ENCODE assay signal across 21 cellular contexts in genomic region chr10:125174360-125174759, GRCh38.
"Had no signal": no experiment of that assay in that cellular context is flagged by ENCODE, and none has a peak within 500 bp of the region (broad histone marks: within the 10 kb centered on the region; RNA-seq: fewer than 3 reads in every experiment).

No MANE protein-coding gene starts in this region.

- H3K36me3 Mint-ChIP-seq: immature natural killer cell, memory B cell, naive B cell had no signal

- H3K9me3 Mint-ChIP-seq: dendritic cell treated with granulocyte-macrophage colony-stimulating factor and Interleukin-4, amounts not matched to agents 40 ng/mL and 50 ng/mL, for 4 days; effector memory CD8-positive, alpha-beta T cell; nephron had no signal

- H3K36me3 ChIP-seq: esophagus squamous epithelium, gastroesophageal sphincter, left ventricle myocardium inferior, lower lobe of right lung, ovary had no signal

- H3K4me3 ChIP-seq: esophagus squamous epithelium, gastroesophageal sphincter, left ventricle myocardium inferior, lower lobe of right lung, ovary had no signal

- H3K27ac ChIP-seq: epithelial cell of prostate, esophagus squamous epithelium, gastroesophageal sphincter, left ventricle myocardium inferior, lower lobe of right lung, ovary had no signal

- DNase-seq: effector memory CD8-positive, alpha-beta T cell; esophagus squamous epithelium; foreskin fibroblast; glutamatergic neuron; immature natural killer cell; left ventricle myocardium inferior; lower lobe of right lung; naive B cell; ovary; right cardiac atrium; small intestine; stimulated activated CD4-positive, alpha-beta T cell treated with anti-CD3 and anti-CD28 coated beads, Interleukin-12 subunit alpha, Interleukin-12 subunit beta, amount 100 ng/mL, for 4 hours; stimulated activated naive CD4-positive, alpha-beta T cell treated with Interleukin-2 at 50 U/mL for 16 hours; trophoblast cell had no signal

- H3K4me3 Mint-ChIP-seq: dendritic cell treated with granulocyte-macrophage colony-stimulating factor and Interleukin-4, amounts not matched to agents 40 ng/mL and 50 ng/mL, for 4 days; effector memory CD8-positive, alpha-beta T cell; immature natural killer cell; memory B cell; naive B cell; nephron had no signal

- ATAC-seq: effector memory CD8-positive, alpha-beta T cell; gastroesophageal sphincter; lower lobe of right lung; right cardiac atrium had no signal

- H3K9me3 ChIP-seq: esophagus squamous epithelium, gastroesophageal sphincter, left ventricle myocardium inferior, lower lobe of right lung, ovary had no signal

- FAIRE-seq: keratinocyte, small intestine, urothelium cell line had no signal

- H3K4me1 Mint-ChIP-seq: immature natural killer cell, memory B cell, naive B cell, nephron had no signal

- H3K27me3 ChIP-seq: ovary had no signal

- H3K4me1 ChIP-seq: esophagus squamous epithelium, gastroesophageal sphincter, left ventricle myocardium inferior, lower lobe of right lung had no signal

- H3K27ac Mint-ChIP-seq: dendritic cell treated with granulocyte-macrophage colony-stimulating factor and Interleukin-4, amounts not matched to agents 40 ng/mL and 50 ng/mL, for 4 days; effector memory CD8-positive, alpha-beta T cell; immature natural killer cell; memory B cell; naive B cell; nephron had no signal
